8 cellular contexts compared by ENCODE assay signal in genomic region chr14:34555583-34556496, GRCh38. TPM values are rescaled to one million over a fixed set of nuclear protein-coding genes. Genes with fewer than 3 reads are reported as not detected.
A peak's percentile ranks its signal among the peaks of the same experiment; 100 is the strongest.
DNase-seq lines count a peak whose midpoint lies in the region; ATAC-seq, FAIRE-seq and TF ChIP-seq lines count a peak whose summit lies in the region.
"Not testable (repeated sequence)": the region's sequence is repeated elsewhere in the genome, so short reads cannot be mapped to it uniquely, and the experiment has no call there.

No MANE protein-coding gene starts in this region.

- H3K9me3 Mint-ChIP-seq in GM23338; activated T-cell treated with anti-CD3 and anti-CD28 coated beads, Interleukin-2, amount 50 U/mL, for 72 hours: not testable (repeated sequence)

- H3K27me3 ChIP-seq in GM23338 (ENCODE audit: insufficient read depth); right cardiac atrium (ENCODE audit: control insufficient read depth, insufficient read depth): not testable (repeated sequence)

- not testable (repeated sequence) for H3K27ac Mint-ChIP-seq in GM23338; activated T-cell treated with anti-CD3 and anti-CD28 coated beads, Interleukin-2, amount 50 U/mL, for 72 hours

- H3K4me3 Mint-ChIP-seq in GM23338; activated T-cell treated with anti-CD3 and anti-CD28 coated beads, Interleukin-2, amount 50 U/mL, for 72 hours: not testable (repeated sequence)

- intact Hi-C loops in right cardiac atrium (cut with DNase I): not testable (repeated sequence)

- not testable (repeated sequence) for DNase-seq in GM18507 (ENCODE audit: extremely low spot score, insufficient read length, low read depth); GM23338 (ENCODE audit: low spot score); activated T-cell treated with anti-CD3 and anti-CD28 coated beads, Interleukin-2, amount 50 U/mL, for 72 hours; right cardiac atrium; stimulated activated naive CD8-positive, alpha-beta T cell treated with anti-CD3 and anti-CD28 coated beads, Interleukin-15, Interleukin-2, amounts not matched to agents 100 U/mL and 50 U/mL, for 24 hours

- no CpG with 5 or more reads among the region's 49 CpGs for WGBS in right cardiac atrium

- not testable (repeated sequence) for H3K9me3 ChIP-seq in right cardiac atrium (ENCODE audit: control insufficient read depth, low read length)

- not testable (repeated sequence) for TF ChIP-seq CTCF in GM23338 (conservative IDR thresholded peaks at IDR 0.05; ENCODE audit: low read depth in 2 of 2)

- peak; percentile 81 for FAIRE-seq in GM18507 (lab: Jason Lieb, UNC)

- not testable (repeated sequence) for H3K79me2 ChIP-seq in GM23338 (replicated peaks; ENCODE audit: insufficient read depth)

- not testable (repeated sequence) for H3K4me2 ChIP-seq in GM23338

- H3K27ac ChIP-seq in GM23338 (ENCODE audit: low read depth); right cardiac atrium (ENCODE audit: low read length): not testable (repeated sequence)

- H3K4me3 ChIP-seq in GM23338; right cardiac atrium (ENCODE audit: low read length): not testable (repeated sequence)

- H3F3A ChIP-seq in GM23338 (replicated peaks; ENCODE audit: low read depth): not testable (repeated sequence)

- not testable (repeated sequence) for H2AFZ ChIP-seq in GM23338

- ATAC-seq in GM19397 (IDR thresholded peaks at IDR 0.05; ENCODE audit: unreplicated experiment) (peak; percentile 66), GM23338 (peak; percentile 81), HG03045 (IDR thresholded peaks at IDR 0.05; ENCODE audit: unreplicated experiment) (peak; percentile 70), HG03521 (IDR thresholded peaks at IDR 0.05; ENCODE audit: unreplicated experiment) (peak; percentile 62), right cardiac atrium (peak; percentile 89 to 91)
- peak; percentile 69 to 70 for ATAC-seq in activated T-cell treated with anti-CD3 and anti-CD28 coated beads, Interleukin-2, amount 50 U/mL, for 72 hours (replicated peaks in 1 of 2)
- ATAC-seq in stimulated activated naive CD8-positive, alpha-beta T cell treated with anti-CD3 and anti-CD28 coated beads, Interleukin-15, Interleukin-2, amounts not matched to agents 100 U/mL and 50 U/mL, for 24 hours: peak; percentile 84

- not testable (repeated sequence) for H3K4me1 ChIP-seq in GM23338 (ENCODE audit: insufficient read depth); right cardiac atrium (ENCODE audit: control insufficient read depth, insufficient read depth, low read length)

- not testable (repeated sequence) for H3K4me1 Mint-ChIP-seq in GM23338
- H3K4me1 Mint-ChIP-seq in activated T-cell treated with anti-CD3 and anti-CD28 coated beads, Interleukin-2, amount 50 U/mL, for 72 hours (ENCODE audit: low read depth): peaks cover 22% of the 10 kb centered on the region

- not testable (repeated sequence) for H4K20me1 ChIP-seq in GM23338 (replicated peaks; ENCODE audit: insufficient read depth)

- H3K36me3 Mint-ChIP-seq in GM23338 (ENCODE audit: low read depth); activated T-cell treated with anti-CD3 and anti-CD28 coated beads, Interleukin-2, amount 50 U/mL, for 72 hours (ENCODE audit: insufficient read depth in 2 of 2): not testable (repeated sequence)

- not testable (repeated sequence) for H3K9me2 ChIP-seq in GM23338 (ENCODE audit: insufficient read depth)

- not testable (repeated sequence) for H3K27me3 Mint-ChIP-seq in GM23338 (ENCODE audit: insufficient read depth, low read depth, poor library complexity); activated T-cell treated with anti-CD3 and anti-CD28 coated beads, Interleukin-2, amount 50 U/mL, for 72 hours (ENCODE audit: low read depth)

- H3K36me3 ChIP-seq in GM23338 (ENCODE audit: insufficient read depth): not testable (repeated sequence)

RNA-seq across cellular contexts. Expression of gene EAPP, which starts 16.3 kb away (rescaled TPM):
- total RNA-seq in GM23338 (2014; rRNA removed; shearing (Covaris generic)): 25.0 and 31.6 TPM in 2 replicates
- polyA plus RNA-seq in GM23338 (2016; fragmentation: Nextera tagmentation; extraction: Ambion mirVana) (53.6 and 64.0 TPM in 2 replicates), right cardiac atrium (30.6 TPM)
- total RNA-seq in activated T-cell treated with anti-CD3 and anti-CD28 coated beads, Interleukin-2, amount 50 U/mL, for 72 hours: 10 to 100 TPM; 53.4 to 54.8 TPM
- total RNA-seq in right cardiac atrium: 10 to 100 TPM; 18.9 to 25.3 (median 22.2) TPM
